Comparison of ENCODE assay signal across 8 cellular contexts in genomic region chr1:212415107-212415841, GRCh38. TPM values are rescaled to one million over a fixed set of nuclear protein-coding genes. Genes with fewer than 3 reads are reported as not detected.
DNase-seq lines count a peak whose midpoint lies in the region; ATAC-seq and TF ChIP-seq lines count a peak whose summit lies in the region.

No MANE protein-coding gene starts in this region.

- H3K4me1 Mint-ChIP-seq in activated T-cell treated with anti-CD3 and anti-CD28 coated beads, Interleukin-2, amount 50 U/mL, for 4 hours (ENCODE audit: low read depth), result peaks cover 23% of the 10 kb centered on the region

- H3K36me3 ChIP-seq in WERI-Rb-1, result peaks cover 17% of the 10 kb centered on the region
- peaks cover 5% of the 10 kb centered on the region for H3K36me3 ChIP-seq in skeletal muscle satellite cell (ENCODE audit: insufficient read depth, low read length)

- H3K27me3 ChIP-seq in WERI-Rb-1 (ENCODE audit: insufficient read depth, low read depth, severe bottlenecking) (no peaks in the 10 kb centered on the region), skeletal muscle satellite cell (ENCODE audit: control insufficient read depth, insufficient read depth, low read length) (no peaks in the 10 kb centered on the region)

- H3K9ac ChIP-seq in skeletal muscle satellite cell (ENCODE audit: low read depth, low read length), result peak overlapping the region; percentile 65

- H3K9me3 ChIP-seq in WERI-Rb-1 (ENCODE audit: severe bottlenecking), result no peaks in the 10 kb centered on the region
- no peaks in the 10 kb centered on the region for H3K9me3 ChIP-seq in skeletal muscle satellite cell (replicated peaks; ENCODE audit: low read length)

- no peaks in the 10 kb centered on the region for H3K27me3 Mint-ChIP-seq in activated T-cell treated with anti-CD3 and anti-CD28 coated beads, Interleukin-2, amount 50 U/mL, for 4 hours (ENCODE audit: low read depth)

- H3K9me3 Mint-ChIP-seq in activated T-cell treated with anti-CD3 and anti-CD28 coated beads, Interleukin-2, amount 50 U/mL, for 4 hours, result no peaks in the 10 kb centered on the region

- TF ChIP-seq CTCF in WERI-Rb-1 (IDR thresholded peaks at IDR 0.05; ENCODE audit: low read depth, low read length), result no peak

- ATAC-seq in activated T-cell treated with anti-CD3 and anti-CD28 coated beads, Interleukin-2, amount 50 U/mL, for 4 hours, result no peak

- peak overlapping the region; percentile 99 for H3K4me3 Mint-ChIP-seq in activated T-cell treated with anti-CD3 and anti-CD28 coated beads, Interleukin-2, amount 50 U/mL, for 4 hours

- peaks cover 10% of the 10 kb centered on the region for H3K4me1 ChIP-seq in skeletal muscle satellite cell (ENCODE audit: control insufficient read depth, insufficient read depth, low read length)

- DNase-seq in activated T-cell treated with anti-CD3 and anti-CD28 coated beads, Interleukin-2, amount 50 U/mL, for 4 hours, result no peak
- DNase-seq in activated T-cell treated with anti-CD3 and anti-CD28 coated beads for 4 hours (no peak), WERI-Rb-1 (no peak), head of caudate nucleus (peak; percentile 26 to 92 (median 83)), NCI-H510A treated with DMSO at 0.1 percent for 48 hours (lab: John Stamatoyannopoulos, UW) (no peak), cortex of kidney (lab: John Stamatoyannopoulos, UW) (no peak)
- no peak for DNase-seq in stimulated activated CD4-positive, alpha-beta T cell treated with anti-CD3 and anti-CD28 coated beads, Interleukin-4, amount 100 ng/mL, for 1 hour

- intact Hi-C loops in head of caudate nucleus (cut with DNase I), result loop anchor here (2.0 kb wide), 1 partner anchor 18 kb away; the partner anchor contains the start of gene NENF

- H3K36me3 Mint-ChIP-seq in activated T-cell treated with anti-CD3 and anti-CD28 coated beads, Interleukin-2, amount 50 U/mL, for 4 hours (ENCODE audit: insufficient read depth), result peaks cover 3% of the 10 kb centered on the region

- H3K4me3 ChIP-seq in WERI-Rb-1 (ENCODE audit: low read depth, low read length), result peak overlapping the region; percentile 71
- peak overlapping the region; percentile 90 for H3K4me3 ChIP-seq in skeletal muscle satellite cell (ENCODE audit: low read length)

- H3K4me2 ChIP-seq in skeletal muscle satellite cell (ENCODE audit: low read length), result peak overlapping the region; percentile 94

- H3K27ac ChIP-seq in WERI-Rb-1, result peak overlapping the region; percentile 52

RNA-seq across cellular contexts. Expression of gene PACC1, which starts 0.6 kb away (rescaled TPM):
- total RNA-seq in activated T-cell treated with anti-CD3 and anti-CD28 coated beads, Interleukin-2, amount 50 U/mL, for 4 hours, result 10 to 100 TPM; 13.2 to 16.4 (median 14.9) TPM
- 7.4 and 8.4 TPM in 2 replicates for total RNA-seq in skeletal muscle satellite cell (2012; rRNA removed)

RNA-seq across cellular contexts. Expression of gene NENF, which starts 17.4 kb away (rescaled TPM):
- 10 to 100 TPM; 26.4 to 29.3 (median 28.9) TPM for total RNA-seq in activated T-cell treated with anti-CD3 and anti-CD28 coated beads, Interleukin-2, amount 50 U/mL, for 4 hours
- total RNA-seq in skeletal muscle satellite cell (2012; rRNA removed), result 20.0 and 28.6 TPM in 2 replicates

Comparison
In these comparisons a context has a peak if more than half of its experiments do, and no peak if none do; other contexts are left out.
1. DNase-seq: peak in head of caudate nucleus (42 of 42); none in activated T-cell treated with anti-CD3 and anti-CD28 coated beads, Interleukin-2, amount 50 U/mL, for 4 hours (single experiment), activated T-cell treated with anti-CD3 and anti-CD28 coated beads for 4 hours (single experiment), WERI-Rb-1 (single experiment), NCI-H510A treated with DMSO at 0.1 percent for 48 hours (single experiment), cortex of kidney (single experiment) and stimulated activated CD4-positive, alpha-beta T cell treated with anti-CD3 and anti-CD28 coated beads, Interleukin-4, amount 100 ng/mL, for 1 hour (single experiment).